9 cellular contexts compared by ENCODE assay signal in genomic region chr7:47573758-47574472, GRCh38.
A peak's percentile ranks its signal among the peaks of the same experiment; 100 is the strongest.
DNase-seq lines count a peak whose midpoint lies in the region; ATAC-seq and TF ChIP-seq lines count a peak whose summit lies in the region.
"Had no signal": no experiment of that assay in that cellular context is flagged by ENCODE, and none has a peak within 500 bp of the region (broad histone marks: within the 10 kb centered on the region; RNA-seq: fewer than 3 reads in every experiment).

No MANE protein-coding gene starts in this region.

- peak overlapping the region; percentile 56 for H3K4me2 ChIP-seq in MM.1S (ENCODE audit: low read depth, low read length)

- no peak for TF ChIP-seq CTCF in MM.1S (IDR thresholded peaks at IDR 0.05; ENCODE audit: low read length)

- ATAC-seq in central memory CD8-positive, alpha-beta T cell (replicated peaks; ENCODE audit: extremely low read depth, poor library complexity, severe bottlenecking), result no peak
- no peak for ATAC-seq in activated CD4-positive, CD25-positive, alpha-beta regulatory T cell treated with anti-CD3 and anti-CD28 coated beads, Interleukin-2, amount 50 U/mL, for 24 hours
- ATAC-seq: activated T-helper 17 cell treated with anti-CD3 and anti-CD28 coated beads, Interleukin-2, amount 50 U/mL, for 72 hours had no signal

- H3K36me3 ChIP-seq in MM.1S (replicated peaks; ENCODE audit: insufficient read depth, low read length) (no peaks in the 10 kb centered on the region), mucosa of rectum (ENCODE audit: control insufficient read depth in 2 of 2, insufficient read depth in 2 of 2, low read length in 2 of 2) (no peaks in the 10 kb centered on the region)

- no peak overlapping the region for H2AFZ ChIP-seq in MM.1S (ENCODE audit: low read length)

- H3K9me3 Mint-ChIP-seq in central memory CD8-positive, alpha-beta T cell, result peaks cover 5% of the 10 kb centered on the region
- H3K9me3 Mint-ChIP-seq: activated T-helper 17 cell treated with anti-CD3 and anti-CD28 coated beads, Interleukin-2, amount 50 U/mL, for 72 hours had no signal

- H3K4me3 Mint-ChIP-seq in central memory CD8-positive, alpha-beta T cell, result peak overlapping the region; percentile 47
- H3K4me3 Mint-ChIP-seq: activated T-helper 17 cell treated with anti-CD3 and anti-CD28 coated beads, Interleukin-2, amount 50 U/mL, for 72 hours had no signal

- H3K36me3 Mint-ChIP-seq in central memory CD8-positive, alpha-beta T cell (ENCODE audit: insufficient read depth), result no peaks in the 10 kb centered on the region

- H3K27ac ChIP-seq in MM.1S (ENCODE audit: low read length), result peak overlapping the region; percentile 46; the same call in 1 of the 2 replicates
- peak overlapping the region; percentile 64 to 82 for H3K27ac ChIP-seq in mucosa of rectum (ENCODE audit: low read depth in 2 of 2, low read length in 2 of 2)

- no peaks in the 10 kb centered on the region for H3K9me2 ChIP-seq in MM.1S (replicated peaks; ENCODE audit: insufficient read depth, low read length)

- no peak overlapping the region for H3K27ac Mint-ChIP-seq in central memory CD8-positive, alpha-beta T cell (ENCODE audit: low read depth)
- H3K27ac Mint-ChIP-seq: activated T-helper 17 cell treated with anti-CD3 and anti-CD28 coated beads, Interleukin-2, amount 50 U/mL, for 72 hours had no signal

- 0 out of 2 replicates have a peak overlapping the region, but pooled peaks have one; percentile 35 for H3K4me3 ChIP-seq in MM.1S (ENCODE audit: low read length)
- H3K4me3 ChIP-seq in mucosa of rectum (ENCODE audit: low read length in 2 of 2), result peak overlapping the region in 1 of 2 donors; percentile 20

- H3K4me1 ChIP-seq in MM.1S (ENCODE audit: low read length) (peaks cover 47% of the 10 kb centered on the region), mucosa of rectum (ENCODE audit: control insufficient read depth in 2 of 2, insufficient read depth in 2 of 2, low read length in 2 of 2) (peaks cover 63 to 75% of the 10 kb centered on the region in 2 donors)

- H3F3A ChIP-seq in MM.1S (ENCODE audit: insufficient read depth, low read length), result peaks cover 25% of the 10 kb centered on the region

- no peaks in the 10 kb centered on the region for H3K4me1 Mint-ChIP-seq in central memory CD8-positive, alpha-beta T cell
- H3K4me1 Mint-ChIP-seq: activated T-helper 17 cell treated with anti-CD3 and anti-CD28 coated beads, Interleukin-2, amount 50 U/mL, for 72 hours had no signal

- DNase-seq in AG08395 (ENCODE audit: low spot score) (peak; percentile 73), MM.1S (no peak), DMS79 (lab: John Stamatoyannopoulos, UW) (no peak), germinal center (ENCODE audit: low spot score) (no peak)
- no peak for DNase-seq in central memory CD8-positive, alpha-beta T cell (ENCODE audit: low spot score in 2 of 2)
- DNase-seq in stimulated activated CD4-positive, alpha-beta T cell treated with anti-CD3 and anti-CD28 coated beads, Interleukin-4, amount 100 ng/mL, for 4 hours, result no peak

- peaks cover 86% of the 10 kb centered on the region for H3K79me2 ChIP-seq in MM.1S (ENCODE audit: low read length)

- H3K9me3 ChIP-seq in MM.1S (replicated peaks; ENCODE audit: insufficient read depth, low read length), result no peaks in the 10 kb centered on the region
- H3K9me3 ChIP-seq in mucosa of rectum (ENCODE audit: control insufficient read depth in 2 of 2, low read length in 2 of 2), result no peaks in the 10 kb centered on the region

- H3K27me3 Mint-ChIP-seq in central memory CD8-positive, alpha-beta T cell, result no peaks in the 10 kb centered on the region

- H3K9ac ChIP-seq in MM.1S (ENCODE audit: low read length) (peak overlapping the region; percentile 29; the same call in 1 of the 2 replicates), mucosa of rectum (ENCODE audit: low read depth in 1 of 2, low read length in 2 of 2) (peak overlapping the region; percentile 41 to 52)

- no peaks in the 10 kb centered on the region; the same call in 1 of the 2 replicates for H4K20me1 ChIP-seq in MM.1S (ENCODE audit: insufficient read depth, low read length)

- H3K27me3 ChIP-seq in MM.1S (replicated peaks; ENCODE audit: insufficient read depth, low read length) (no peaks in the 10 kb centered on the region), mucosa of rectum (ENCODE audit: control insufficient read depth in 2 of 2, insufficient read depth in 2 of 2, low read length in 2 of 2) (no peaks in the 10 kb centered on the region)
